16 cellular contexts compared by ENCODE assay signal in the genomic region with DNA sequence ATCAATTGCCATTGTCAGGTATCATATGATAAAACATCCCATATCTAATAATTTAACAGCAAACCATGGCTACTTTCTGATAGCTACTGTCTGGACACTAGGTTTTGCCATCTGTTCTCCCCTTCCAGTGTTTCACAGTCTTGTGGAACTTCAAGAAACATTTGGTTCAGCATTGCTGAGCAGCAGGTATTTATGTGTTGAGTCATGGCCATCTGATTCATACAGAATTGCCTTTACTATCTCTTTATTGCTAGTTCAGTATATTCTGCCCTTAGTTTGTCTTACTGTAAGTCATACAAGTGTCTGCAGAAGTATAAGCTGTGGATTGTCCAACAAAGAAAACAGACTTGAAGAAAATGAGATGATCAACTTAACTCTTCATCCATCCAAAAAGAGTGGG. TPM values are rescaled to one million over a fixed set of nuclear protein-coding genes. Genes with fewer than 3 reads are reported as not detected.
DNase-seq lines count a peak whose midpoint lies in the region; ATAC-seq and TF ChIP-seq lines count a peak whose summit lies in the region.
"Had no signal": no experiment of that assay in that cellular context is flagged by ENCODE, and none has a peak within 500 bp of the region (broad histone marks: within the 10 kb centered on the region; RNA-seq: fewer than 3 reads in every experiment).

No MANE protein-coding gene starts in this region.

- in situ Hi-C loops in astrocyte of the spinal cord (cut with HindIII; ENCODE audit: low sequenced_read_pairs): no loop called here

- H3K27me3 ChIP-seq in hepatocyte: peaks cover 12% of the 10 kb centered on the region
- H3K27me3 ChIP-seq in CD8-positive, alpha-beta T cell (ENCODE audit: insufficient read depth, low read length): no peaks in the 10 kb centered on the region
- H3K27me3 ChIP-seq: BLaER1 treated with 17β-estradiol and CSF1 and Interleukin-3, amounts not matched to agents 10 nM and 100 nM; SJCRH30 had no signal

- intact Hi-C loops in CD8-positive, alpha-beta T cell (cut with DNase I, micrococcal nuclease): no loop called here

- peak; percentile 32 for DNase-seq in LoVo (ENCODE audit: low spot score)
- DNase-seq in astrocyte of the spinal cord (ENCODE audit: low read depth, low spot score): peak; percentile 17
- peak; percentile 26 for DNase-seq in hepatocyte (ENCODE audit: low spot score)
- DNase-seq in renal cortical epithelial cell (ENCODE audit: low read depth): peak; percentile 94
- no peak for DNase-seq in NCI-H1092 (lab: John Stamatoyannopoulos, UW)
- no peak for DNase-seq in NCI-H2171 (lab: John Stamatoyannopoulos, UW)
- no peak for DNase-seq in activated gamma-delta T cell (lab: John Stamatoyannopoulos, UW)
- no peak for DNase-seq in CD8-positive, alpha-beta T cell
- DNase-seq: GM23248, NCI-H1417 treated with DMSO at 0.1 percent for 48 hours, NCI-H2029, NCI-H524, SJCRH30 had no signal

- no peaks in the 10 kb centered on the region for H3K9me2 ChIP-seq in hepatocyte (replicated peaks; ENCODE audit: insufficient read depth)

- no peaks in the 10 kb centered on the region for H3K36me3 Mint-ChIP-seq in CD8-positive, alpha-beta T cell

- H3K27ac ChIP-seq in hepatocyte: no peak overlapping the region
- no peak overlapping the region for H3K27ac ChIP-seq in CD8-positive, alpha-beta T cell (ENCODE audit: low read depth, low read length)
- H3K27ac ChIP-seq: BLaER1 treated with 17β-estradiol and CSF1 and Interleukin-3, amounts not matched to agents 10 nM and 100 nM; GM23248; HL-60; SJCRH30 had no signal

- no peak for ATAC-seq in CD8-positive, alpha-beta T cell

- CTCF ChIA-PET in CD8-positive, alpha-beta T cell (lab: Charles Lee): no interaction called here

- TF ChIP-seq CTCF in astrocyte of the spinal cord (IDR thresholded peaks at IDR 0.05; ENCODE audit: low read depth, low read length) (no peak), hepatocyte (IDR thresholded peaks at IDR 0.05; ENCODE audit: poor library complexity) (no peak)
- TF ChIP-seq CTCF in CD8-positive, alpha-beta T cell (IDR thresholded peaks at IDR 0.05): no peak

- H3K4me2 ChIP-seq in hepatocyte: no peak overlapping the region
- H3K4me2 ChIP-seq: BLaER1 treated with 17β-estradiol and CSF1 and Interleukin-3, amounts not matched to agents 10 nM and 100 nM had no signal

- no peak overlapping the region for H3K27ac Mint-ChIP-seq in CD8-positive, alpha-beta T cell

- no peaks in the 10 kb centered on the region for H3K4me1 Mint-ChIP-seq in CD8-positive, alpha-beta T cell (ENCODE audit: low read depth)

- POLR2A ChIA-PET in CD8-positive, alpha-beta T cell (lab: Charles Lee): no interaction called here

- H3K79me2 ChIP-seq in hepatocyte: no peaks in the 10 kb centered on the region

- no peak overlapping the region for H2AFZ ChIP-seq in hepatocyte
- H2AFZ ChIP-seq: GM23248 had no signal

- H3K4me1 ChIP-seq in hepatocyte (ENCODE audit: insufficient read depth): no peaks in the 10 kb centered on the region
- no peaks in the 10 kb centered on the region for H3K4me1 ChIP-seq in CD8-positive, alpha-beta T cell (ENCODE audit: insufficient read depth, low read length)
- H3K4me1 ChIP-seq: BLaER1 treated with 17β-estradiol and CSF1 and Interleukin-3, amounts not matched to agents 10 nM and 100 nM; SJCRH30 had no signal

- H3K4me3 ChIP-seq in astrocyte of the spinal cord (ENCODE audit: low read depth, low read length) (no peak overlapping the region), hepatocyte (no peak overlapping the region)
- H3K4me3 ChIP-seq in CD8-positive, alpha-beta T cell (ENCODE audit: low read depth, low read length): no peak overlapping the region
- H3K4me3 ChIP-seq: BLaER1 treated with 17β-estradiol and CSF1 and Interleukin-3, amounts not matched to agents 10 nM and 100 nM; GM23248; SJCRH30 had no signal

- no peaks in the 10 kb centered on the region for H3K9me3 Mint-ChIP-seq in CD8-positive, alpha-beta T cell

- no peak overlapping the region for H3K4me3 Mint-ChIP-seq in CD8-positive, alpha-beta T cell

- peaks cover 15% of the 10 kb centered on the region for H3K27me3 Mint-ChIP-seq in CD8-positive, alpha-beta T cell (ENCODE audit: low read depth)

- H4K20me1 ChIP-seq in hepatocyte (ENCODE audit: insufficient read depth, poor library complexity, severe bottlenecking): no peaks in the 10 kb centered on the region
- H4K20me1 ChIP-seq: BLaER1 treated with 17β-estradiol and CSF1 and Interleukin-3, amounts not matched to agents 10 nM and 100 nM had no signal

- no peaks in the 10 kb centered on the region for H3K36me3 ChIP-seq in hepatocyte (replicated peaks; ENCODE audit: insufficient read depth, low read depth)
- H3K36me3 ChIP-seq in CD8-positive, alpha-beta T cell (ENCODE audit: insufficient read depth, low read length): no peaks in the 10 kb centered on the region
- H3K36me3 ChIP-seq: BLaER1 treated with 17β-estradiol and CSF1 and Interleukin-3, amounts not matched to agents 10 nM and 100 nM; SJCRH30 had no signal

- H3K9me3 ChIP-seq in hepatocyte (ENCODE audit: low read depth): no peaks in the 10 kb centered on the region
- H3K9me3 ChIP-seq in CD8-positive, alpha-beta T cell (ENCODE audit: low read length): no peaks in the 10 kb centered on the region
- H3K9me3 ChIP-seq: BLaER1 treated with 17β-estradiol and CSF1 and Interleukin-3, amounts not matched to agents 10 nM and 100 nM; SJCRH30 had no signal

RNA-seq across cellular contexts. Expression of a gene that starts 7.0 kb away (rescaled TPM):
- 0.30 and 0.44 TPM in 2 replicates for total RNA-seq in hepatocyte
- 0.46 and 0.72 TPM in 2 replicates for polyA plus RNA-seq in hepatocyte
- total RNA-seq in renal cortical epithelial cell: 0.17 and 3.8 TPM in 2 replicates
- total RNA-seq in CD8-positive, alpha-beta T cell: not detected
- total RNA-seq: GM23248, RPMI7951, SJCRH30 had no signal
- polyA plus RNA-seq: GM23248 had no signal

RNA-seq across cellular contexts. Expression of a gene that starts 18.3 kb away (rescaled TPM):
- total RNA-seq in hepatocyte (5.7 and 9.0 TPM in 2 replicates), renal cortical epithelial cell (2.4 and 21.1 TPM in 2 replicates)
- polyA plus RNA-seq in hepatocyte: 1.1 and 2.9 TPM in 2 replicates
- total RNA-seq in CD8-positive, alpha-beta T cell: not detected
- total RNA-seq: GM23248, RPMI7951 had no signal
- polyA plus RNA-seq: GM23248 had no signal

Comparison
In these comparisons a context has a peak if more than half of its experiments do, and no peak if none do; other contexts are left out.
1. DNase-seq: peak in LoVo (single experiment), astrocyte of the spinal cord (single experiment), hepatocyte (single experiment) and renal cortical epithelial cell (single experiment); none in NCI-H1092 (single experiment), NCI-H2171 (single experiment), activated gamma-delta T cell (single experiment) and CD8-positive, alpha-beta T cell (0 of 7).